In the genomic region with DNA sequence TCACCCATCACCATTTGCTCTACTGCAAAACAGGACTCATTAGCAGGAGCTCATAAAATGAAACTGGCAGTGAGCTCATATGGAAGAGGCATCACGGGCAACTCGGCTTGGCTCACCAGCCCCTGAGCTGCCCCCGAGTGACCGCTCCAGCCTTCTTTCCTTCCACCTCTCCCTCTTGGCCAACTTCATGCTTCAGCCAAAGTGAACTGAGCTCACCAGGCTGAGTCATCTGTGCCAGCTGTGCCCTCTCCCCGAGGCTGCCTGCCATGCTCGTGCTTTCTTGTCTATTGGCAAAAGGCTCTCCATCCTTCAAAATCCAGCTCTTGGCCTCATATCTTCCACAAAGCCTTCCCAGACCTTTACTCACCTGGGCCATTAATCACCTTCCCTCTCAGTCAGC, we compare ENCODE assay signal across 25 cellular contexts.
DNase-seq lines count a peak whose midpoint lies in the region; ATAC-seq and TF ChIP-seq lines count a peak whose summit lies in the region.
"Had no signal": no experiment of that assay in that cellular context is flagged by ENCODE, and none has a peak within 500 bp of the region (broad histone marks: within the 10 kb centered on the region; RNA-seq: fewer than 3 reads in every experiment).

No MANE protein-coding gene starts in this region.

- no peaks in the 10 kb centered on the region for H3K9me3 ChIP-seq in left ventricle myocardium inferior (replicated peaks)
- H3K9me3 ChIP-seq: body of pancreas, tibial nerve had no signal

- peaks cover 19% of the 10 kb centered on the region for H3K4me1 ChIP-seq in left ventricle myocardium inferior
- H3K4me1 ChIP-seq: body of pancreas, tibial nerve had no signal

- no peak overlapping the region for H3K27ac ChIP-seq in left ventricle myocardium inferior (replicated peaks)
- H3K27ac ChIP-seq: body of pancreas, epithelial cell of prostate, GM23248, tibial nerve had no signal

- no peak overlapping the region for H3K4me3 ChIP-seq in left ventricle myocardium inferior
- H3K4me3 ChIP-seq: body of pancreas, GM23248, smooth muscle cell, tibial nerve had no signal

- no peaks in the 10 kb centered on the region for H3K36me3 ChIP-seq in left ventricle myocardium inferior
- H3K36me3 ChIP-seq: tibial nerve had no signal

- H3K27me3 ChIP-seq in left ventricle myocardium inferior (ENCODE audit: low read depth): no peaks in the 10 kb centered on the region
- H3K27me3 ChIP-seq: body of pancreas, tibial nerve had no signal

- intact Hi-C loops in posterior cingulate gyrus (cut with DNase I) (no loop called here), left ventricle myocardium inferior (cut with micrococcal nuclease) (no loop called here)

- TF ChIP-seq CTCF in left ventricle myocardium inferior (IDR thresholded peaks at IDR 0.05; ENCODE audit: borderline replicate concordance): no peak

- peak; percentile 58 for DNase-seq in Ammon's horn (ENCODE audit: low spot score)
- DNase-seq in amygdala (lab: John Stamatoyannopoulos, UW): peak in 36 of 56 donors; percentile 4 to 77 (median 37)
- DNase-seq in inferior parietal cortex (ENCODE audit: extremely low spot score): peak; percentile 21
- DNase-seq in posterior cingulate gyrus: peak in 8 of 10 donors; percentile 18 to 92 (median 64)
- no peak for DNase-seq in KG1 (lab: John Stamatoyannopoulos, UW)
- no peak for DNase-seq in hepatic stellate cell (ENCODE audit: low spot score)
- no peak for DNase-seq in left ventricle myocardium inferior
- DNase-seq: activated CD8-positive, alpha-beta T cell treated with anti-CD3 and anti-CD28 coated beads, Interleukin-2, amount 10 ng/mL, durations not matched to agents 7 days and 5 days; activated effector memory CD4-positive, alpha-beta T cell treated with Interleukin-2 at 50 U/mL for 16 hours; activated T-cell treated with anti-CD3 and anti-CD28 coated beads for 4 hours; body of pancreas; CD4-positive, alpha-beta memory T cell; effector CD8-positive, alpha-beta T cell; GM23248; NCI-H1417; NCI-H2081; NCI-H345; stimulated activated CD4-positive, alpha-beta T cell treated with anti-CD3 and anti-CD28 coated beads, Interleukin-1b, Interleukin-23, amount 100 ng/mL, for 48 hours; stimulated activated CD8-positive, alpha-beta memory T cell treated with anti-CD3 and anti-CD28 coated beads, Interleukin-4, amount 100 ng/mL, for 48 hours; stimulated activated naive CD8-positive, alpha-beta T cell treated with anti-CD3 and anti-CD28 coated beads, Interleukin-15, amount 100 ng/mL, for 72 hours; T-cell had no signal

- ATAC-seq in HG03565 (IDR thresholded peaks at IDR 0.05; ENCODE audit: unreplicated experiment): no peak
- ATAC-seq: activated CD8-positive, alpha-beta T cell treated with anti-CD3 and anti-CD28 coated beads, Interleukin-2, amount 10 ng/mL, durations not matched to agents 7 days and 5 days; body of pancreas; stimulated activated naive CD8-positive, alpha-beta T cell treated with anti-CD3 and anti-CD28 coated beads, Interleukin-15, amount 100 ng/mL, for 72 hours; T-cell had no signal

Comparison
In these comparisons a context has a peak if more than half of its experiments do, and no peak if none do; other contexts are left out.
1. DNase-seq: peak in Ammon's horn (single experiment), amygdala (36 of 56), inferior parietal cortex (single experiment) and posterior cingulate gyrus (8 of 10); none in KG1 (single experiment), hepatic stellate cell (single experiment) and left ventricle myocardium inferior (single experiment).